19 cellular contexts compared by ENCODE assay signal in genomic region chr16:64975821-64976220, GRCh38.
"Had no signal": no experiment of that assay in that cellular context is flagged by ENCODE, and none has a peak within 500 bp of the region (broad histone marks: within the 10 kb centered on the region; RNA-seq: fewer than 3 reads in every experiment).

No MANE protein-coding gene starts in this region.

- H3K9me3 ChIP-seq: adrenal gland, breast epithelium, esophagus squamous epithelium, mucosa of descending colon, ovary, upper lobe of right lung had no signal

- H3K4me1 ChIP-seq: adrenal gland, breast epithelium, esophagus squamous epithelium, upper lobe of right lung had no signal

- DNase-seq: activated CD4-positive, alpha-beta T cell treated with anti-CD3 and anti-CD28 coated beads, Interleukin-2, amount 50 U/mL, for 4 hours; activated gamma-delta T cell; adrenal gland; cerebellar nuclear complex; effector memory CD4-positive, alpha-beta T cell; esophagus squamous epithelium; left ventricle myocardium superior; mucosa of descending colon; naive B cell; ovary; spleen; stimulated activated naive B cell treated with anti-CD40 and anti-IgM and Interleukin-4, amounts not matched to agents 10 μg/mL and 1 μg/mL and 100 μg/mL, for 72 hours; SW 1271; T-helper 2 cell; upper lobe of right lung had no signal

- H3K27me3 ChIP-seq: adrenal gland, breast epithelium, esophagus squamous epithelium, ovary, spleen, upper lobe of right lung had no signal

- FAIRE-seq: astrocyte had no signal

- H3K27ac ChIP-seq: adrenal gland, esophagus squamous epithelium, ovary, spleen, upper lobe of right lung, VCaP had no signal

- ATAC-seq: left ventricle myocardium superior; mucosa of descending colon; sciatic nerve; stimulated activated naive B cell treated with anti-CD40 and anti-IgM and Interleukin-4, amounts not matched to agents 10 μg/mL and 1 μg/mL and 100 μg/mL, for 72 hours; upper lobe of right lung had no signal

- H3K36me3 ChIP-seq: adrenal gland, breast epithelium, ovary had no signal

- H3K4me3 ChIP-seq: adrenal gland, breast epithelium, esophagus squamous epithelium, mucosa of descending colon, ovary, spleen, upper lobe of right lung had no signal
